In genomic region chr7:73909996-73910395, GRCh38 we compare ENCODE assay signal across 22 cellular contexts. TPM values are rescaled to one million over a fixed set of nuclear protein-coding genes. Genes with fewer than 3 reads are reported as not detected.
DNase-seq lines count a peak whose midpoint lies in the region; ATAC-seq and TF ChIP-seq lines count a peak whose summit lies in the region.
"Had no signal": no experiment of that assay in that cellular context is flagged by ENCODE, and none has a peak within 500 bp of the region (broad histone marks: within the 10 kb centered on the region; RNA-seq: fewer than 3 reads in every experiment).

No MANE protein-coding gene starts in this region.

- TF ChIP-seq CTCF in HL-60 (IDR thresholded peaks at IDR 0.05; ENCODE audit: insufficient read depth, low read length) (no peak), upper lobe of right lung (IDR thresholded peaks at IDR 0.05) (no peak)

- intact Hi-C loops in upper lobe of right lung (cut with DNase I): no loop called here

- peak; percentile 36 for DNase-seq in activated effector memory CD4-positive, alpha-beta T cell treated with anti-CD3 and anti-CD28 coated beads, Interleukin-2, amount 50 U/mL, for 16 hours
- no peak for DNase-seq in activated effector memory CD4-positive, alpha-beta T cell treated with Interleukin-2 at 50 U/mL for 16 hours
- DNase-seq in HL-60 (ENCODE audit: low read depth in 1 of 2, low spot score in 1 of 2): no peak
- peak; percentile 59 for DNase-seq in mesenteric fat pad (ENCODE audit: low spot score)
- DNase-seq in upper lobe of right lung: peak; percentile 49
- no peak for DNase-seq in Karpas-422
- DNase-seq in NCI-H187 (lab: John Stamatoyannopoulos, UW): no peak
- DNase-seq: COR-L47, DMS 273 treated with DMSO at 0.1 percent for 48 hours, DMS79 treated with DMSO at 0.1 percent for 48 hours, GM23248, NCI-H1092 treated with DMSO at 0.1 percent for 48 hours, NCI-H146, NCI-H2029 treated with DMSO at 0.1 percent for 48 hours, NCI-H2171, NCI-H446, NCI-H526 had no signal

- H3K4me3 ChIP-seq in HL-60 (replicated peaks; ENCODE audit: insufficient read depth, low read length) (no peak overlapping the region), upper lobe of right lung (no peak overlapping the region), Karpas-422 (ENCODE audit: low read length) (no peak overlapping the region)
- H3K4me3 ChIP-seq: GM12878, GM23248, HAP-1, SJSA1 had no signal

- H3K27me3 ChIP-seq in HL-60 (ENCODE audit: insufficient read depth, poor library complexity, severe bottlenecking): no peaks in the 10 kb centered on the region
- no peaks in the 10 kb centered on the region for H3K27me3 ChIP-seq in upper lobe of right lung
- no peaks in the 10 kb centered on the region for H3K27me3 ChIP-seq in Karpas-422 (ENCODE audit: low read length)
- H3K27me3 ChIP-seq: SJSA1 had no signal

- peak overlapping the region; percentile 94 for H3K27ac ChIP-seq in HL-60 (replicated peaks)
- H3K27ac ChIP-seq in upper lobe of right lung: no peak overlapping the region
- H3K27ac ChIP-seq in Karpas-422 (ENCODE audit: low read length): no peak overlapping the region
- H3K27ac ChIP-seq: GM23248, SJSA1 had no signal

- no peaks in the 10 kb centered on the region for H3K79me2 ChIP-seq in Karpas-422 (ENCODE audit: low read length)

- H3K9me2 ChIP-seq in Karpas-422 (replicated peaks; ENCODE audit: insufficient read depth, low read length): no peaks in the 10 kb centered on the region

- H3K4me1 ChIP-seq in upper lobe of right lung (peaks cover 9% of the 10 kb centered on the region), Karpas-422 (ENCODE audit: low read length) (peaks cover 6% of the 10 kb centered on the region)
- H3K4me1 ChIP-seq: HAP-1, SJSA1 had no signal

- H3K4me2 ChIP-seq in Karpas-422 (ENCODE audit: low read depth, low read length, poor library complexity, severe bottlenecking): no peak overlapping the region

- no peaks in the 10 kb centered on the region for H3K9me3 ChIP-seq in upper lobe of right lung
- H3K9me3 ChIP-seq in Karpas-422 (ENCODE audit: low read length): no peaks in the 10 kb centered on the region
- H3K9me3 ChIP-seq: HAP-1, SJSA1 had no signal

- no peak for ATAC-seq in upper lobe of right lung
- ATAC-seq: GM12878, Right ventricle myocardium inferior had no signal

- no peaks in the 10 kb centered on the region for H4K20me1 ChIP-seq in Karpas-422 (ENCODE audit: insufficient read depth, low read depth, low read length)

- H3K9ac ChIP-seq in Karpas-422 (ENCODE audit: low read length): no peak overlapping the region
- H3K9ac ChIP-seq: GM23248 had no signal

- H3K36me3 ChIP-seq in upper lobe of right lung (no peaks in the 10 kb centered on the region), Karpas-422 (ENCODE audit: insufficient read depth, low read length) (no peaks in the 10 kb centered on the region)
- H3K36me3 ChIP-seq: HAP-1, SJSA1 had no signal

- no peak overlapping the region for H2AFZ ChIP-seq in Karpas-422 (ENCODE audit: low read length)
- H2AFZ ChIP-seq: GM23248 had no signal

RNA-seq across cellular contexts. Expression of gene TMEM270, which starts 49.0 kb away (rescaled TPM):
- total RNA-seq in mesenteric fat pad: not detected
- not detected for total RNA-seq in upper lobe of right lung
- not detected in 2 replicates for total RNA-seq in Karpas-422 (2014; rRNA removed; shearing (Covaris generic); ENCODE audit: low replicate concordance)
- total RNA-seq: CD4-positive, alpha-beta T cell; GM12878; GM23248; Right ventricle myocardium inferior; SJSA1 had no signal

Comparison
In these comparisons a context has a peak if more than half of its experiments do, and no peak if none do; other contexts are left out.
1. DNase-seq: peak in activated effector memory CD4-positive, alpha-beta T cell treated with anti-CD3 and anti-CD28 coated beads, Interleukin-2, amount 50 U/mL, for 16 hours (single experiment), mesenteric fat pad (single experiment) and upper lobe of right lung (single experiment); none in activated effector memory CD4-positive, alpha-beta T cell treated with Interleukin-2 at 50 U/mL for 16 hours (single experiment), HL-60 (0 of 2), Karpas-422 (single experiment) and NCI-H187 (0 of 2).